In the genomic region with DNA sequence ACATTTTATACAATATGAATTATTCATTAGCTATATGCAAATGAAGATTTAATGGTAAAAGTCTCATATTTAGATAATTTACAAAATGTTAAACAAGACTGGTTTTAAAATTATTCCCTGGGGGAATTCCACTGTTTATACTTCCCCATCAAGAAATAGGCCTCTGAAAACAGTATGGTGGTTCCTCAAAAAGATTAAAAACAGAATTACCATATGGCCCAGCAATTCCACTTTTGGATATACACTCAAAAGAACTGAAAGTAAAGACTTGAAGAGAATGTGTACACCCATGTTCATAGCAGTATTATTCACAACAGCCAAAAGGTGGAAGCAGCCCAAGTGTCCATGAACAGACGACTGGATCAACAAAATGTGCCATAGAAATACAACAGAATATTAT, we compare ENCODE assay signal across 25 cellular contexts. TPM values are rescaled to one million over a fixed set of nuclear protein-coding genes. Genes with fewer than 3 reads are reported as not detected.
DNase-seq lines count a peak whose midpoint lies in the region; ATAC-seq and TF ChIP-seq lines count a peak whose summit lies in the region.
"Had no signal": no experiment of that assay in that cellular context is flagged by ENCODE, and none has a peak within 500 bp of the region (broad histone marks: within the 10 kb centered on the region; RNA-seq: fewer than 3 reads in every experiment).

No MANE protein-coding gene starts in this region.

- H3K9me3 Mint-ChIP-seq in CD14-positive monocyte (no peaks in the 10 kb centered on the region), naive B cell (peaks cover 0 to 1% (median 0%) of the 10 kb centered on the region in 7 donors)
- no peaks in the 10 kb centered on the region for H3K9me3 Mint-ChIP-seq in stimulated activated naive B cell treated with anti-CD40 and anti-IgM and Interleukin-4, amounts not matched to agents 10 μg/mL and 1 μg/mL and 100 μg/mL, for 72 hours
- H3K9me3 Mint-ChIP-seq: CD8-positive, alpha-beta T cell had no signal

- peaks cover 50% of the 10 kb centered on the region for H3K4me1 ChIP-seq in OCI-LY3 (ENCODE audit: low read length)
- H3K4me1 ChIP-seq: Caco-2, SJCRH30 had no signal

- H3K36me3 Mint-ChIP-seq in CD14-positive monocyte (peaks cover 44 to 66% of the 10 kb centered on the region in 2 donors), naive B cell (peaks cover 10 to 23% of the 10 kb centered on the region in 2 donors)
- H3K36me3 Mint-ChIP-seq in stimulated activated naive B cell treated with anti-CD40 and anti-IgM and Interleukin-4, amounts not matched to agents 10 μg/mL and 1 μg/mL and 100 μg/mL, for 72 hours = peaks cover 36 to 56% of the 10 kb centered on the region in 2 donors

- no peaks in the 10 kb centered on the region for H3K9me3 ChIP-seq in OCI-LY3 (ENCODE audit: insufficient read depth, low read length)
- H3K9me3 ChIP-seq: Caco-2, SJCRH30 had no signal

- H3K79me2 ChIP-seq in OCI-LY3 (ENCODE audit: low read length) = no peaks in the 10 kb centered on the region

- H3K4me2 ChIP-seq in OCI-LY3 (ENCODE audit: low read length) = peak overlapping the region; percentile 31

- DNase-seq in CD14-positive monocyte (ENCODE audit: low spot score) = no peak
- no peak for DNase-seq in naive B cell
- DNase-seq in stimulated activated naive B cell treated with anti-CD40 and anti-IgM and Interleukin-4, amounts not matched to agents 10 μg/mL and 1 μg/mL and 100 μg/mL, for 72 hours = no peak
- no peak for DNase-seq in GF-D8 (lab: John Stamatoyannopoulos, UW)
- DNase-seq in ureter (ENCODE audit: low spot score) = no peak
- DNase-seq: 8988T; ACHN; Caco-2; CD8-positive, alpha-beta T cell; Karpas-422; NCI-H1105; NCI-H1436 treated with DMSO at 0.1 percent for 48 hours; NCI-H187 treated with DMSO at 0.1 percent for 48 hours; NCI-H2107; NCI-H446; NCI-H524 treated with DMSO at 0.1 percent for 48 hours; NCI-H774; PC-3; SJCRH30 had no signal

- H3K4me1 Mint-ChIP-seq in CD14-positive monocyte (peaks cover 76% of the 10 kb centered on the region), naive B cell (peaks cover 13 to 17% (median 16%) of the 10 kb centered on the region in 3 donors)
- peaks cover 12 to 26% of the 10 kb centered on the region in 2 donors for H3K4me1 Mint-ChIP-seq in stimulated activated naive B cell treated with anti-CD40 and anti-IgM and Interleukin-4, amounts not matched to agents 10 μg/mL and 1 μg/mL and 100 μg/mL, for 72 hours

- H3K27ac ChIP-seq in OCI-LY3 (ENCODE audit: low read length) = peak overlapping the region; percentile 71
- H3K27ac ChIP-seq: HL-60, SJCRH30 had no signal

- ATAC-seq in naive B cell (ENCODE audit: low read depth in 2 of 2) = peak; percentile 43 to 53
- peak; percentile 50 to 59 for ATAC-seq in stimulated activated naive B cell treated with anti-CD40 and anti-IgM and Interleukin-4, amounts not matched to agents 10 μg/mL and 1 μg/mL and 100 μg/mL, for 72 hours (replicated peaks)
- ATAC-seq in GM21576 (IDR thresholded peaks at IDR 0.05; ENCODE audit: unreplicated experiment) = no peak
- ATAC-seq: CD8-positive, alpha-beta T cell; GM12878; HCT116; PC-3; Right ventricle myocardium inferior had no signal

- TF ChIP-seq CTCF in CD14-positive monocyte (IDR thresholded peaks at IDR 0.05) (no peak), OCI-LY3 (IDR thresholded peaks at IDR 0.05; ENCODE audit: low read depth, low read length) (no peak)

- H3K36me3 ChIP-seq in OCI-LY3 (replicated peaks; ENCODE audit: low read depth, low read length) = peaks cover 29% of the 10 kb centered on the region

- no peaks in the 10 kb centered on the region for H3K27me3 ChIP-seq in OCI-LY3 (ENCODE audit: low read depth, low read length)
- H3K27me3 ChIP-seq: SJCRH30 had no signal

- H3K27me3 Mint-ChIP-seq in CD14-positive monocyte (ENCODE audit: low read depth in 3 of 3) (no peaks in the 10 kb centered on the region), naive B cell (no peaks in the 10 kb centered on the region)
- no peaks in the 10 kb centered on the region for H3K27me3 Mint-ChIP-seq in stimulated activated naive B cell treated with anti-CD40 and anti-IgM and Interleukin-4, amounts not matched to agents 10 μg/mL and 1 μg/mL and 100 μg/mL, for 72 hours

- peak overlapping the region; percentile 91 to 98 (median 97) for H3K27ac Mint-ChIP-seq in CD14-positive monocyte
- H3K27ac Mint-ChIP-seq in naive B cell = peak overlapping the region in 2 of 6 donors; percentile 19 to 29
- no peak overlapping the region for H3K27ac Mint-ChIP-seq in stimulated activated naive B cell treated with anti-CD40 and anti-IgM and Interleukin-4, amounts not matched to agents 10 μg/mL and 1 μg/mL and 100 μg/mL, for 72 hours

- intact Hi-C loops in CD14-positive monocyte (cut with micrococcal nuclease) = loop anchor here in 1 of 2 donors (5.0 kb wide), 1 partner anchor 38 kb away; no protein-coding TSS in a partner anchor

- no peak overlapping the region for H3K4me3 ChIP-seq in OCI-LY3 (ENCODE audit: low read length)
- H3K4me3 ChIP-seq: GM12878, SJCRH30 had no signal

- H4K20me1 ChIP-seq in OCI-LY3 (ENCODE audit: insufficient read depth, low read length) = no peaks in the 10 kb centered on the region

- H2AFZ ChIP-seq in OCI-LY3 (ENCODE audit: low read depth, low read length) = no peak overlapping the region

- H3K9ac ChIP-seq in OCI-LY3 (ENCODE audit: low read length) = peak overlapping the region; percentile 38; the same call in 1 of the 2 replicates

- H3K4me3 Mint-ChIP-seq in CD14-positive monocyte (peak overlapping the region in 1 of 2 donors; percentile 67), naive B cell (no peak overlapping the region)
- H3K4me3 Mint-ChIP-seq in stimulated activated naive B cell treated with anti-CD40 and anti-IgM and Interleukin-4, amounts not matched to agents 10 μg/mL and 1 μg/mL and 100 μg/mL, for 72 hours = no peak overlapping the region
- H3K4me3 Mint-ChIP-seq: CD8-positive, alpha-beta T cell had no signal

RNA-seq across cellular contexts. Expression of a gene that starts 24.8 kb away (rescaled TPM):
- 100 to 1,000 TPM in 1 of 2 donors, 10 to 100 TPM in 1; 58.4 to 108 TPM for polyA plus RNA-seq in CD14-positive monocyte
- polyA plus RNA-seq in naive B cell (ENCODE audit: low read depth in 6 of 6) = under 1 TPM in 5 of 6 donors, not detected in 1; 0.13 to 0.62 (median 0.28) TPM
- 18.8 TPM for total RNA-seq in ureter

RNA-seq across cellular contexts. Expression of a gene that starts 54.4 kb away (rescaled TPM):
- polyA plus RNA-seq in CD14-positive monocyte (10 to 100 TPM; 32.4 to 41.2 TPM), naive B cell (ENCODE audit: low read depth in 6 of 6) (10 to 100 TPM; 19.3 to 40.9 (median 35.9) TPM)
- total RNA-seq in ureter = 52.8 TPM

Comparison
In these comparisons a context has a peak if more than half of its experiments do, and no peak if none do; other contexts are left out.
1. RNA of a gene that starts 24.8 kb away (polyA plus RNA-seq): 58.4 to 108 TPM in CD14-positive monocyte; 0.13 to 0.62 TPM in naive B cell; every median in the first group is over 10 times any median in the second.